8 cellular contexts compared by ENCODE assay signal in the genomic region with DNA sequence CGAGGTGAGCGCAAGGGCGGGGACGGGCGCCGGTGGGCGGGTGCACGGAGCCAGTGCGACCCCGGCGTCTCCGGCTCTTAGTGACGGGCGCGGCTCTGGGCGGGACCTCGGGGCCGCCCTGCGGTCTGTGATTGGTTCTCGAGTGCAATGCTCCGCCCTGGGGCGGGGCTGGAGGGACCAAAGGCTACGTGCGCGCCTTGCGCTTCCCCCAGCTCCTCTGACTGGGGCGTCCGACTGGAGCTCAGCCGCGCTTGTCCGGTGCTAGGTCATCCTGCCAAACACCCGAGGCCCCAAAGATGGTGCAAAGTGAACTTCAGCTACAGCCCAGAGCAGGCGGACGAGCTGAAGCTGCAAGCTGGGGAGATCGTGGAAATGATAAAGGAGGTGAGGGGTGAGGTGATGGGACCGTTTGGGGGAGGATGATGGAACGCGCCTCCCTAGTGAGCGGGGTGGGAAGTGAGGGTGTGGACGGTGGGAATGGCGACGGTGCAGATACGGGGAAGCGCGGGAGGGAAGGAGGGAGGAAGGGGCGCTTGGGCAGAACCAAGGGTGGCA.
DNase-seq lines count a peak whose midpoint lies in the region; ATAC-seq and TF ChIP-seq lines count a peak whose summit lies in the region.

No MANE protein-coding gene starts in this region.

- DNase-seq in DND-41 (peak; percentile 96), Kasumi-1 (lab: John Stamatoyannopoulos, UW) (peak; percentile 86 to 94), RPMI8226 (peak; percentile 98), activated gamma-delta T cell (lab: John Stamatoyannopoulos, UW) (peak; percentile 80), foreskin melanocyte (peak; percentile 87)

- TF ChIP-seq CTCF in DND-41 (IDR thresholded peaks at IDR 0.05; ENCODE audit: borderline replicate concordance, extremely low read depth, low read length, poor library complexity, severe bottlenecking) (no peak), neutrophil (IDR thresholded peaks at IDR 0.05) (peak; percentile 28)

- H3K9ac ChIP-seq in DND-41 (ENCODE audit: low read depth, low read length) (peak overlapping the region; percentile 63), subcutaneous abdominal adipose tissue (ENCODE audit: low read length in 5 of 5) (peak overlapping the region in 4 of 5 donors; percentile 54 to 73 (median 56))

- ATAC-seq in DND-41 (ENCODE audit: insufficient read depth, low read depth): peak; percentile 99
- ATAC-seq in GM21786 (IDR thresholded peaks at IDR 0.05; ENCODE audit: unreplicated experiment): peak; percentile 98

- H3K4me1 ChIP-seq in DND-41 (ENCODE audit: insufficient read depth, low read length) (peaks cover 23% of the 10 kb centered on the region), neutrophil (ENCODE audit: control insufficient read depth in 1 of 2, insufficient read depth in 1 of 2, low read depth in 1 of 2, low read length in 1 of 2) (peaks cover 40 to 44% of the 10 kb centered on the region in 2 experiments), subcutaneous abdominal adipose tissue (ENCODE audit: control insufficient read depth in 5 of 5, insufficient read depth in 5 of 5, low read length in 5 of 5) (peaks cover 2 to 22% (median 16%) of the 10 kb centered on the region in 5 donors)

- H3K79me2 ChIP-seq in DND-41 (ENCODE audit: insufficient read depth, low read length): no peaks in the 10 kb centered on the region

- H3K27ac ChIP-seq in DND-41 (ENCODE audit: low read length) (peak overlapping the region; percentile 48), neutrophil (peak overlapping the region; percentile 80), subcutaneous abdominal adipose tissue (ENCODE audit: low read depth, low read length) (peak overlapping the region; percentile 40)

- no peaks in the 10 kb centered on the region for H3K9me3 ChIP-seq in DND-41 (ENCODE audit: insufficient read depth, low read length, severe bottlenecking)
- H3K9me3 ChIP-seq in neutrophil: no peaks in the 10 kb centered on the region
- no peaks in the 10 kb centered on the region for H3K9me3 ChIP-seq in subcutaneous abdominal adipose tissue (ENCODE audit: control insufficient read depth in 5 of 5, low read length in 5 of 5)

- H3K36me3 ChIP-seq in DND-41 (ENCODE audit: insufficient read depth, low read length) (peaks cover 21% of the 10 kb centered on the region), neutrophil (peaks cover 22% of the 10 kb centered on the region), subcutaneous abdominal adipose tissue (ENCODE audit: control insufficient read depth in 5 of 5, insufficient read depth in 5 of 5, low read length in 5 of 5) (peaks cover 0 to 29% (median 24%) of the 10 kb centered on the region in 5 donors)

- H4K20me1 ChIP-seq in DND-41 (ENCODE audit: insufficient read depth, low read length): peaks cover 3% of the 10 kb centered on the region; the same call in 1 of the 2 replicates

- H3K4me2 ChIP-seq in DND-41 (ENCODE audit: insufficient read depth, low read length): peak overlapping the region; percentile 90

- H3K27me3 ChIP-seq in DND-41 (ENCODE audit: insufficient read depth, low read length, poor library complexity) (no peaks in the 10 kb centered on the region), neutrophil (no peaks in the 10 kb centered on the region), subcutaneous abdominal adipose tissue (ENCODE audit: control insufficient read depth in 5 of 5, insufficient read depth in 4 of 5, low read length in 5 of 5) (no peaks in the 10 kb centered on the region)

- H2AFZ ChIP-seq in DND-41 (ENCODE audit: low read depth, low read length): peak overlapping the region; percentile 82

- H3K4me3 ChIP-seq in DND-41 (ENCODE audit: low read depth in 1 of 2, low read length in 2 of 2) (peak overlapping the region; percentile 20 to 66; a peak in 3 of 4 replicates), neutrophil (ENCODE audit: low read depth in 1 of 2, low read length in 1 of 2) (peak overlapping the region; percentile 84 to 89), subcutaneous abdominal adipose tissue (ENCODE audit: low read depth in 1 of 5, low read length in 5 of 5) (peak overlapping the region; percentile 68 to 75 (median 73))

Comparison
In these comparisons a context has a peak if more than half of its experiments do, and no peak if none do; other contexts are left out.
1. Peak in every context shown above with its lines: DNase-seq, ATAC-seq, H3K4me3 ChIP-seq and H3K27ac ChIP-seq.